ENCODE assay signal across 1 cellular context in the genomic region with DNA sequence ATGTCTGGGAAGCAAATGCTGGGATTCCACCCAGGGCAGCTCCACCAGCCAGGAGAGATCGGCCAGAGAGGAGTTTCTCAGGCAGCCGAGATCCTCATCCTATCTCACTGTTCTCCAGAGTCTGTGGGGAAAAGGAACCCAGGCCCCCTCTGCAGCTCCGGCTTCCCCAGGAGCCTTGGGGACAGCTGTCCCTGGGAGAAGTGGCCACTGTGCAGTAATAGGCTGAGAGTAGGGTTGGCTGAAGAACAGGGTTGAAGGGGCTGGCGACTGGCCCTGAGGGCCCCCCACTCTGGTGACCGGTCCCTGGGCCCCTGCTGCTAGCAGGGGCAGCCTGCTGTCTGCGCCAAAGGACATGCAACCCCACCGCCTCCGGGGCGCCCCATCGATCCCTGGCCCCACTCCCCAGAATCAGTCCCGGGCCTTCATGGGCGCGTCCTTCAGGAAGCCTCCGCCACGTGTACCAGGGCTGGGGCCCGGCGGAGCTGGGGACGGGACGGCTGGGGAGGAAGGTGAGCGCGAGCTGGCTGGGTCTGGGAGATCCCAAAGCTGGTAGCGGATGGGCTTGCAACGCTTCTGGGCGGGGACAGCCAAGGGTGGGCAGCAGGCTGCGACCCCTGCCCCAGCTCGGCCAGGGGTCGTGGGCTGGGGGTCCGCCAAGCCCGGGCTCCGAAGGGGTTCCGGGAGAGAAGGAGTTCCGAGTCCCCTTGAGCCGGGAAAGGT.
TF ChIP-seq lines count a peak whose summit lies in the region.

No MANE protein-coding gene starts in this region.

TF ChIP-seq in H1, 55 proteins besides CTCF, POLR2A, EP300 and RAD21:
- TF ChIP-seq MAX (IDR thresholded peaks at IDR 0.05) (peak; percentile 87), ZNF274 (IDR thresholded peaks at IDR 0.05; ENCODE audit: borderline replicate concordance, extremely low read depth, low read length) (no peak), EZH2 (IDR thresholded peaks at IDR 0.05; ENCODE audit: low read depth, low read length, severe bottlenecking) (peak; percentile 16), RBBP5 (IDR thresholded peaks at IDR 0.05; ENCODE audit: borderline replicate concordance, low read depth, low read length) (no peak), KDM4A (IDR thresholded peaks at IDR 0.05; ENCODE audit: low read depth, low read length, severe bottlenecking) (peak; percentile 79)
- TF ChIP-seq, protein P1, sequence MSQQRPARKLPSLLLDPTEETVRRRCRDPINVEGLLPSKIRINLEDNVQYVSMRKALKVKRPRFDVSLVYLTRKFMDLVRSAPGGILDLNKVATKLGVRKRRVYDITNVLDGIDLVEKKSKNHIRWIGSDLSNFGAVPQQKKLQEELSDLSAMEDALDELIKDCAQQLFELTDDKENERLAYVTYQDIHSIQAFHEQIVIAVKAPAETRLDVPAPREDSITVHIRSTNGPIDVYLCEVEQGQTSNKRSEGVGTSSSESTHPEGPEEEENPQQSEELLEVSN (IDR thresholded peaks at IDR 0.05), result 0 out of 2 replicates have a peak, but pooled peaks have one; percentile 35
